In genomic region chr6:36791085-36791484, GRCh38 we compare ENCODE assay signal across 27 cellular contexts.
"Had no signal": no experiment of that assay in that cellular context is flagged by ENCODE, and none has a peak within 500 bp of the region (broad histone marks: within the 10 kb centered on the region; RNA-seq: fewer than 3 reads in every experiment).

No MANE protein-coding gene starts in this region.

- H3K9me3 ChIP-seq: colonic mucosa, esophagus squamous epithelium, gastrocnemius medialis, heart right ventricle, left ventricle myocardium inferior, lower lobe of right lung, mucosa of descending colon had no signal

- H3K9me3 Mint-ChIP-seq: dendritic cell treated with granulocyte-macrophage colony-stimulating factor and Interleukin-4, amounts not matched to agents 40 ng/mL and 50 ng/mL, for 4 days; effector memory CD8-positive, alpha-beta T cell; endodermal cell had no signal

- ATAC-seq: effector memory CD8-positive, alpha-beta T cell; esophagus mucosa; gastrocnemius medialis; heart right ventricle; left colon; left lobe of liver; lower lobe of right lung; mucosa of descending colon had no signal

- FAIRE-seq: islet of Langerhans, keratinocyte had no signal

- H3K4me1 ChIP-seq: colonic mucosa, gastrocnemius medialis, lower lobe of right lung had no signal

- H3K4me3 ChIP-seq: colonic mucosa, esophagus squamous epithelium, gastrocnemius medialis, heart right ventricle, left ventricle myocardium inferior, lower lobe of right lung, mucosa of descending colon had no signal

- H3K27ac Mint-ChIP-seq: dendritic cell treated with granulocyte-macrophage colony-stimulating factor and Interleukin-4, amounts not matched to agents 40 ng/mL and 50 ng/mL, for 4 days; effector memory CD8-positive, alpha-beta T cell; endodermal cell; mesothelial cell of epicardium; naive B cell had no signal

- H3K27ac ChIP-seq: colonic mucosa, epithelial cell of prostate, esophagus squamous epithelium, gastrocnemius medialis, heart right ventricle, left ventricle myocardium inferior, lower lobe of right lung had no signal

- H3K27me3 ChIP-seq: colonic mucosa, gastrocnemius medialis had no signal

- DNase-seq: colonic mucosa; cortex of kidney; effector CD8-positive, alpha-beta T cell; effector memory CD8-positive, alpha-beta T cell; endodermal cell; erythroblast; esophagus squamous epithelium; foreskin fibroblast; foreskin melanocyte; gastrocnemius medialis; glutamatergic neuron; heart right ventricle; hippocampal formation; kidney glomerular epithelial cell; left colon; left ventricle myocardium inferior; lower lobe of right lung; mesenchymal stem cell; mucosa of descending colon; naive B cell had no signal

- H3K36me3 Mint-ChIP-seq: mesothelial cell of epicardium had no signal

- H3K36me3 ChIP-seq: colonic mucosa, esophagus squamous epithelium, gastrocnemius medialis, heart right ventricle, left ventricle myocardium inferior, lower lobe of right lung had no signal

- H3K4me3 Mint-ChIP-seq: dendritic cell treated with granulocyte-macrophage colony-stimulating factor and Interleukin-4, amounts not matched to agents 40 ng/mL and 50 ng/mL, for 4 days; effector memory CD8-positive, alpha-beta T cell; endodermal cell; mesothelial cell of epicardium; naive B cell had no signal
